19 cellular contexts compared by ENCODE assay signal in the genomic region with DNA sequence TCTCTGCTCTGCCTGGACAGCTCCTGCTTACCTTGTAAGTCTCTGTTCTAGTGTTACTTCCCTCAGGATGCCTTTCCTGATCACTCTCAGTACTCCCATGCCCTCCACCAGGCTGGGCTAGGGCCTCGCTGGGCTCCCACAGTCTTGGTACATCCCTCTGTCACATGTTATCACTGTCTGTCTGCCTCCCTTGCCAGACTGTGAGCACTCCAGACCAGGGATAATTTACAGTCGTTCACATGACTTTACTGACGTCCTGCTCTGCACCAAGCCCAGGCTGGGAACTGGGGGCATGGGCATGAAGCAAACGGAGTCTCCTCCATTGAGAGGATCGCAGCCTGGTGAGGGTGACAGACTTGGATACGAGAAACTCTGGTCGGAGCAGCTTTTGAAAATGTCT. TPM values are rescaled to one million over a fixed set of nuclear protein-coding genes. Genes with fewer than 3 reads are reported as not detected.
A peak's percentile ranks its signal among the peaks of the same experiment; 100 is the strongest.
DNase-seq lines count a peak whose midpoint lies in the region; ATAC-seq and TF ChIP-seq lines count a peak whose summit lies in the region.
"Had no signal": no experiment of that assay in that cellular context is flagged by ENCODE, and none has a peak within 500 bp of the region (broad histone marks: within the 10 kb centered on the region; RNA-seq: fewer than 3 reads in every experiment).

No MANE protein-coding gene starts in this region.

- H3K36me3 Mint-ChIP-seq in T-helper 1 cell treated with Interleukin-12 subunit alpha and Interleukin-12 subunit beta and Interleukin-4 antibody, amounts not matched to agents 30 μg/mL and 1 μg/mL, for 36 hours (ENCODE audit: low read depth), result peaks cover 36% of the 10 kb centered on the region
- peaks cover 4 to 22% of the 10 kb centered on the region in 2 donors for H3K36me3 Mint-ChIP-seq in activated naive CD4-positive, alpha-beta T cell treated with anti-CD3 and anti-CD28 coated beads, Interleukin-2, amount 50 U/mL, for 72 hours

- H3K9me3 ChIP-seq in BLaER1 (no peaks in the 10 kb centered on the region), right cardiac atrium (ENCODE audit: control insufficient read depth, low read length) (no peaks in the 10 kb centered on the region)

- H3K9me3 Mint-ChIP-seq in T-helper 1 cell treated with Interleukin-12 subunit alpha and Interleukin-12 subunit beta and Interleukin-4 antibody, amounts not matched to agents 30 μg/mL and 1 μg/mL, for 36 hours, result no peaks in the 10 kb centered on the region
- H3K9me3 Mint-ChIP-seq in activated naive CD4-positive, alpha-beta T cell treated with anti-CD3 and anti-CD28 coated beads, Interleukin-2, amount 50 U/mL, for 72 hours, result no peaks in the 10 kb centered on the region
- H3K9me3 Mint-ChIP-seq: activated B cell treated with CpG ODN at 0.5 μM for 24 hours, GM23338 had no signal

- peaks cover 27% of the 10 kb centered on the region; the same call in 1 of the 2 replicates for H3K36me3 ChIP-seq in BLaER1

- H3K27me3 ChIP-seq in BLaER1, result no peaks in the 10 kb centered on the region
- H3K27me3 ChIP-seq in right cardiac atrium (ENCODE audit: control insufficient read depth, insufficient read depth), result no peaks in the 10 kb centered on the region
- H3K27me3 ChIP-seq in dorsolateral prefrontal cortex, result no peaks in the 10 kb centered on the region

- H3K4me3 ChIP-seq in BLaER1 (no peak overlapping the region), right cardiac atrium (ENCODE audit: low read length) (no peak overlapping the region), dorsolateral prefrontal cortex (no peak overlapping the region)
- H3K4me3 ChIP-seq: GM23338 had no signal

- no peak for TF ChIP-seq CTCF in dorsolateral prefrontal cortex (IDR thresholded peaks at IDR 0.05 in 54 of 56, conservative IDR thresholded peaks at IDR 0.05 in 2 of 56; ENCODE audit: low read depth in 1 of 56, partially characterized antibody in 56 of 56)

- no peak overlapping the region for H3K4me3 Mint-ChIP-seq in T-helper 1 cell treated with Interleukin-12 subunit alpha and Interleukin-12 subunit beta and Interleukin-4 antibody, amounts not matched to agents 30 μg/mL and 1 μg/mL, for 36 hours
- H3K4me3 Mint-ChIP-seq: activated B cell treated with CpG ODN at 0.5 μM for 24 hours, GM23338 had no signal

- peak overlapping the region; percentile 82 for H3K4me2 ChIP-seq in BLaER1
- H3K4me2 ChIP-seq: GM23338 had no signal

- H3K27ac ChIP-seq in BLaER1 (peak overlapping the region; percentile 69), right cardiac atrium (ENCODE audit: low read length) (no peak overlapping the region), dorsolateral prefrontal cortex (peak overlapping the region in 6 of 59 donors; percentile 0 to 38 (median 8))
- H3K27ac ChIP-seq: 22Rv1 had no signal

- peaks cover 44% of the 10 kb centered on the region for H3K4me1 Mint-ChIP-seq in T-helper 1 cell treated with Interleukin-12 subunit alpha and Interleukin-12 subunit beta and Interleukin-4 antibody, amounts not matched to agents 30 μg/mL and 1 μg/mL, for 36 hours (ENCODE audit: low read depth)

- H3K27me3 Mint-ChIP-seq in T-helper 1 cell treated with Interleukin-12 subunit alpha and Interleukin-12 subunit beta and Interleukin-4 antibody, amounts not matched to agents 30 μg/mL and 1 μg/mL, for 36 hours (ENCODE audit: low read depth), result no peaks in the 10 kb centered on the region
- H3K27me3 Mint-ChIP-seq: activated B cell treated with CpG ODN at 0.5 μM for 24 hours, progenitor cell of endocrine pancreas had no signal

- peak overlapping the region; percentile 73 for H3K27ac Mint-ChIP-seq in T-helper 1 cell treated with Interleukin-12 subunit alpha and Interleukin-12 subunit beta and Interleukin-4 antibody, amounts not matched to agents 30 μg/mL and 1 μg/mL, for 36 hours
- H3K27ac Mint-ChIP-seq in activated naive CD4-positive, alpha-beta T cell treated with anti-CD3 and anti-CD28 coated beads, Interleukin-2, amount 50 U/mL, for 72 hours, result peak overlapping the region; percentile 72 to 84
- H3K27ac Mint-ChIP-seq: activated B cell treated with CpG ODN at 0.5 μM for 24 hours, GM23338, progenitor cell of endocrine pancreas had no signal

- WGBS in right cardiac atrium, result 70% methylated on average over 7 of the region's 7 CpGs

- H3K4me1 ChIP-seq in BLaER1, result peaks cover 33% of the 10 kb centered on the region
- peaks cover 2% of the 10 kb centered on the region for H3K4me1 ChIP-seq in right cardiac atrium (ENCODE audit: control insufficient read depth, insufficient read depth, low read length)

- no peak for ATAC-seq in activated naive CD4-positive, alpha-beta T cell treated with anti-CD3 and anti-CD28 coated beads, Interleukin-2, amount 50 U/mL, for 72 hours
- ATAC-seq in right cardiac atrium, result peak; percentile 68 to 78
- ATAC-seq: GM23338; left lobe of liver; stimulated activated naive CD8-positive, alpha-beta T cell treated with anti-CD3 and anti-CD28 coated beads, Interleukin-15, Interleukin-2, amounts not matched to agents 100 U/mL and 50 U/mL, for 24 hours had no signal

- no peaks in the 10 kb centered on the region for H4K20me1 ChIP-seq in BLaER1

- no peak overlapping the region for H3K9ac ChIP-seq in BLaER1

- intact Hi-C loops in right cardiac atrium (cut with DNase I), result no loop called here
- intact Hi-C loops in dorsolateral prefrontal cortex (cut with DNase I), result no loop called here

- DNase-seq in T-helper 1 cell (no peak), right cardiac atrium (peak in 1 of 3 donors; percentile 54), dorsolateral prefrontal cortex (no peak), glomerular visceral epithelial cell (ENCODE audit: extremely low spot score) (no peak), NCI-H1417 (lab: John Stamatoyannopoulos, UW) (no peak)
- DNase-seq in activated naive CD4-positive, alpha-beta T cell treated with anti-CD3 and anti-CD28 coated beads, Interleukin-2, amount 50 U/mL, for 72 hours (ENCODE audit: low spot score in 2 of 2), result no peak
- DNase-seq: activated B cell treated with CpG ODN at 0.5 μM for 24 hours; amygdala; C1 segment of cervical spinal cord; foreskin fibroblast; NCI-H1092; NCI-H526; stimulated activated naive CD8-positive, alpha-beta T cell treated with anti-CD3 and anti-CD28 coated beads, Interleukin-15, Interleukin-2, amounts not matched to agents 100 U/mL and 50 U/mL, for 24 hours had no signal

RNA-seq across cellular contexts. Expression of gene USP35, which starts 12.4 kb away (rescaled TPM):
- 10 to 100 TPM; 16.3 to 21.8 TPM for total RNA-seq in activated naive CD4-positive, alpha-beta T cell treated with anti-CD3 and anti-CD28 coated beads, Interleukin-2, amount 50 U/mL, for 72 hours
- total RNA-seq in right cardiac atrium, result 10 to 100 TPM; 10.5 to 16.6 (median 12.1) TPM
- 7.5 TPM for polyA plus RNA-seq in right cardiac atrium
- total RNA-seq in dorsolateral prefrontal cortex, result 10 to 100 TPM; 13.0 to 38.4 (median 25.1) TPM

RNA-seq across cellular contexts. Expression of gene KCTD21, which starts 12.7 kb away (rescaled TPM):
- total RNA-seq in activated naive CD4-positive, alpha-beta T cell treated with anti-CD3 and anti-CD28 coated beads, Interleukin-2, amount 50 U/mL, for 72 hours, result 10 to 100 TPM in 1 of 2 donors, 1 to 10 TPM in 1; 6.6 to 12.2 TPM
- total RNA-seq in right cardiac atrium, result 10 to 100 TPM in 2 of 4 donors, 1 to 10 TPM in 2; 8.4 to 10.7 (median 10.2) TPM
- polyA plus RNA-seq in right cardiac atrium, result 4.6 TPM
- 10 to 100 TPM in 118 of 120 experiments, 1 to 10 TPM in 2; 8.7 to 23.5 (median 15.9) TPM for total RNA-seq in dorsolateral prefrontal cortex

Comparison
In these comparisons a context has a peak if more than half of its experiments do, and no peak if none do; other contexts are left out.
1. ATAC-seq: peak in right cardiac atrium (2 of 2); none in activated naive CD4-positive, alpha-beta T cell treated with anti-CD3 and anti-CD28 coated beads, Interleukin-2, amount 50 U/mL, for 72 hours (0 of 2).